Comparison of ENCODE assay signal across 29 cellular contexts in the genomic region with DNA sequence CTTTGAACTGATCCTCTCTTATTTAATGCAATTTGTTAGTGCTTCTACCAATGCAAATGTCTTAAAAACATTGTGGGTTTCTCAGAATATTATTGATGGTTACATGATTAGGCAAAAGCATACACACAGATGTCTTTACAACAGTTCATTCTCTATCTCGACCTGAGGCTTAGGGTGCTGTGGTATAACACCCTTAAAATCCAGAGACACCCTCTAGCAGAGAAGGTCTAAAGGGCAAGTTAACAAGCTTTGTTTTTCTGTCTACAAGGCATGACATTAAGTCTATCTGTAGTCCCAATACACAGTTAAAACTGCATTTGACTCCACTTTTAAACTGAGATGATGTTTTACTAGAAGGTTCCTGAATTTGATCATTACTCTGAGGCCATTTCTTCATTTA.
"Had no signal": no experiment of that assay in that cellular context is flagged by ENCODE, and none has a peak within 500 bp of the region (broad histone marks: within the 10 kb centered on the region; RNA-seq: fewer than 3 reads in every experiment).

No MANE protein-coding gene starts in this region.

- H3K4me1 Mint-ChIP-seq: neural crest cell had no signal

- H3K4me3 Mint-ChIP-seq: nephron; neural crest cell; stimulated activated naive CD8-positive, alpha-beta T cell treated with anti-CD3 and anti-CD28 coated beads, Interleukin-15, Interleukin-2, amounts not matched to agents 100 ng/mL and 50 ng/mL, for 24 hours had no signal

- H3K27ac ChIP-seq: heart left ventricle, left lung, lower lobe of right lung, ovary, prostate gland, skin epidermis, suprapubic skin, thoracic aorta, tibial artery, upper lobe of right lung had no signal

- H3K4me3 ChIP-seq: heart left ventricle, left lung, lower lobe of right lung, ovary, prostate gland, skin epidermis, suprapubic skin, thoracic aorta, tibial artery, upper lobe of right lung had no signal

- H3K9me3 Mint-ChIP-seq: nephron; neural crest cell; stimulated activated naive CD8-positive, alpha-beta T cell treated with anti-CD3 and anti-CD28 coated beads, Interleukin-15, Interleukin-2, amounts not matched to agents 100 ng/mL and 50 ng/mL, for 24 hours had no signal

- H3K4me1 ChIP-seq: prostate gland, suprapubic skin, upper lobe of right lung had no signal

- H3K27me3 Mint-ChIP-seq: stimulated activated naive CD8-positive, alpha-beta T cell treated with anti-CD3 and anti-CD28 coated beads, Interleukin-15, Interleukin-2, amounts not matched to agents 100 ng/mL and 50 ng/mL, for 24 hours had no signal

- H3K27me3 ChIP-seq: heart left ventricle, left lung, ovary, suprapubic skin, tibial artery, upper lobe of right lung had no signal

- H3K27ac Mint-ChIP-seq: nephron; stimulated activated naive CD8-positive, alpha-beta T cell treated with anti-CD3 and anti-CD28 coated beads, Interleukin-15, Interleukin-2, amounts not matched to agents 100 ng/mL and 50 ng/mL, for 24 hours had no signal

- DNase-seq: glutamatergic neuron; heart left ventricle; hypothalamus; kidney glomerular epithelial cell; left cardiac atrium; mammary epithelial cell; mesenchymal stem cell; occipital lobe; ovary; retina; stimulated activated CD4-positive, alpha-beta T cell treated with anti-CD3 and anti-CD28 coated beads, Interleukin-12 subunit alpha, Interleukin-12 subunit beta, amount 100 ng/mL, for 4 hours; stimulated activated CD4-positive, alpha-beta T cell treated with anti-CD3 and anti-CD28 coated beads, Interleukin-15, amount 100 ng/mL, for 24 hours; stimulated activated CD4-positive, alpha-beta T cell treated with anti-CD3 and anti-CD28 coated beads, Interleukin-2, amount 100 ng/mL, for 24 hours; stimulated activated CD4-positive, alpha-beta T cell treated with anti-CD3 and anti-CD28 coated beads, Interleukin-4, amount 100 ng/mL, for 1 hour; stimulated activated naive CD4-positive, alpha-beta T cell; trophoblast cell; upper lobe of right lung had no signal

- ATAC-seq: heart left ventricle, left cardiac atrium, left lung, lower lobe of right lung, right cardiac atrium, sciatic nerve, upper lobe of right lung had no signal
